In the genomic region with DNA sequence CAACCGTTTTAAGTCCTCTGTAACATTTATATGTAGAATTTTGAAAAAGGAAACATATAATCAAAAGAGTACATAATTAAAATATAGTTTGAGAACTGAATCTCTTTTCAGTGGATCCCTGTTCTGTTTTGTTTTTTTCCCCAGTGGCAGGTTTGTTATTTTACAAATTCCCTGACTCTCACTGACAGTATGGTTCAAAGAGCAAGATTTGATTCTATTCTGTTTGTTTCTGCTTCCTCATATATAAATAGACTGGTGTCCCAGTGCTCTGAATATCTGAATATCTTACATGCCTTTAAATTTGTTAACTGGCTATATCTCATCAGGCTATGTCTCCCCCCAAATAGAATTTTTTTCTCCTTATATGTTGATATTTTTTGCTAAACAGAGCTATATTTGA, we compare ENCODE assay signal across 32 cellular contexts. TPM values are rescaled to one million over a fixed set of nuclear protein-coding genes. Genes with fewer than 3 reads are reported as not detected.
"Had no signal": no experiment of that assay in that cellular context is flagged by ENCODE, and none has a peak within 500 bp of the region (broad histone marks: within the 10 kb centered on the region; RNA-seq: fewer than 3 reads in every experiment).

No MANE protein-coding gene starts in this region.

- H3K9me3 Mint-ChIP-seq: mesothelial cell of epicardium; naive B cell; nephron; neural crest cell; stimulated activated memory B cell treated with anti-CD40 and anti-IgM and Interleukin-4, amounts not matched to agents 10 μg/mL and 1 μg/mL and 100 μg/mL, for 72 hours; stimulated activated naive CD8-positive, alpha-beta T cell treated with anti-CD3 and anti-CD28 coated beads, Interleukin-15, amount 100 ng/mL, for 72 hours had no signal

- H3K27me3 Mint-ChIP-seq: naive B cell; stimulated activated memory B cell treated with anti-CD40 and anti-IgM and Interleukin-4, amounts not matched to agents 10 μg/mL and 1 μg/mL and 100 μg/mL, for 72 hours; stimulated activated naive CD8-positive, alpha-beta T cell treated with anti-CD3 and anti-CD28 coated beads, Interleukin-15, amount 100 ng/mL, for 72 hours had no signal

- H3K27me3 ChIP-seq: left lung, pancreas, sigmoid colon, tibial nerve, upper lobe of left lung, vagina had no signal

- H3K9me3 ChIP-seq: left lung, pancreas, prostate gland, sigmoid colon, tibial nerve, upper lobe of left lung, vagina had no signal

- H3K4me1 ChIP-seq: left lung, pancreas, prostate gland, sigmoid colon, tibial nerve, upper lobe of left lung, vagina had no signal

- H3K36me3 ChIP-seq: left lung, pancreas, prostate gland, sigmoid colon, tibial nerve, upper lobe of left lung, vagina had no signal

- H3K4me2 ChIP-seq: smooth muscle cell had no signal

- DNase-seq: head of caudate nucleus; hypothalamus; islet precursor cell; left lung; mesendoderm; naive B cell; nucleus accumbens; pancreas; posterior cingulate gyrus; retina; right cardiac atrium; sigmoid colon; stimulated activated CD4-positive, alpha-beta T cell treated with anti-CD3 and anti-CD28 coated beads, Interleukin-1b, Interleukin-23, amount 100 ng/mL, for 48 hours; stimulated activated CD4-positive, alpha-beta T cell treated with anti-CD3 and anti-CD28 coated beads, Interleukin-2, amount 100 ng/mL, for 48 hours; stimulated activated CD4-positive, alpha-beta T cell treated with anti-CD3 and anti-CD28 coated beads, Interleukin-4, amount 100 ng/mL, for 4 hours; stimulated activated CD8-positive, alpha-beta memory T cell treated with anti-CD3 and anti-CD28 coated beads, Interleukin-4, amount 100 ng/mL, for 48 hours; stimulated activated naive CD4-positive, alpha-beta T cell treated with Interleukin-2 at 50 U/mL for 16 hours; stimulated activated naive CD8-positive, alpha-beta T cell treated with anti-CD3 and anti-CD28 coated beads, Interleukin-15, amount 100 ng/mL, for 72 hours; substantia nigra; upper lobe of left lung had no signal

- H3K36me3 Mint-ChIP-seq: naive B cell; stimulated activated memory B cell treated with anti-CD40 and anti-IgM and Interleukin-4, amounts not matched to agents 10 μg/mL and 1 μg/mL and 100 μg/mL, for 72 hours had no signal

- H3K27ac ChIP-seq: left lung, pancreas, prostate gland, sigmoid colon, tibial nerve, upper lobe of left lung, vagina had no signal

- H3K4me3 Mint-ChIP-seq: mesothelial cell of epicardium; naive B cell; nephron; neural crest cell; stimulated activated memory B cell treated with anti-CD40 and anti-IgM and Interleukin-4, amounts not matched to agents 10 μg/mL and 1 μg/mL and 100 μg/mL, for 72 hours; stimulated activated naive CD8-positive, alpha-beta T cell treated with anti-CD3 and anti-CD28 coated beads, Interleukin-15, amount 100 ng/mL, for 72 hours had no signal

- ATAC-seq: left lung; pancreas; right cardiac atrium; stimulated activated memory B cell treated with anti-CD40 and anti-IgM and Interleukin-4, amounts not matched to agents 10 μg/mL and 1 μg/mL and 100 μg/mL, for 72 hours had no signal

- H3K4me1 Mint-ChIP-seq: naive B cell; neural crest cell; stimulated activated memory B cell treated with anti-CD40 and anti-IgM and Interleukin-4, amounts not matched to agents 10 μg/mL and 1 μg/mL and 100 μg/mL, for 72 hours; stimulated activated naive CD8-positive, alpha-beta T cell treated with anti-CD3 and anti-CD28 coated beads, Interleukin-15, amount 100 ng/mL, for 72 hours had no signal

- H3K4me3 ChIP-seq: left lung, lung, pancreas, prostate gland, sigmoid colon, smooth muscle cell, tibial nerve, upper lobe of left lung, vagina had no signal

- H3K27ac Mint-ChIP-seq: naive B cell; nephron; stimulated activated memory B cell treated with anti-CD40 and anti-IgM and Interleukin-4, amounts not matched to agents 10 μg/mL and 1 μg/mL and 100 μg/mL, for 72 hours; stimulated activated naive CD8-positive, alpha-beta T cell treated with anti-CD3 and anti-CD28 coated beads, Interleukin-15, amount 100 ng/mL, for 72 hours had no signal

RNA-seq across cellular contexts. Expression of gene SULT1E1, which starts 16.6 kb away (rescaled TPM):
- total RNA-seq: kidney epithelial cell, mononuclear cell, neural crest cell, osteoblast, right cardiac atrium, sigmoid colon, smooth muscle cell, tibial nerve had no signal
- polyA plus RNA-seq: pancreas, smooth muscle cell had no signal
